9 cellular contexts compared by ENCODE assay signal in the genomic region with DNA sequence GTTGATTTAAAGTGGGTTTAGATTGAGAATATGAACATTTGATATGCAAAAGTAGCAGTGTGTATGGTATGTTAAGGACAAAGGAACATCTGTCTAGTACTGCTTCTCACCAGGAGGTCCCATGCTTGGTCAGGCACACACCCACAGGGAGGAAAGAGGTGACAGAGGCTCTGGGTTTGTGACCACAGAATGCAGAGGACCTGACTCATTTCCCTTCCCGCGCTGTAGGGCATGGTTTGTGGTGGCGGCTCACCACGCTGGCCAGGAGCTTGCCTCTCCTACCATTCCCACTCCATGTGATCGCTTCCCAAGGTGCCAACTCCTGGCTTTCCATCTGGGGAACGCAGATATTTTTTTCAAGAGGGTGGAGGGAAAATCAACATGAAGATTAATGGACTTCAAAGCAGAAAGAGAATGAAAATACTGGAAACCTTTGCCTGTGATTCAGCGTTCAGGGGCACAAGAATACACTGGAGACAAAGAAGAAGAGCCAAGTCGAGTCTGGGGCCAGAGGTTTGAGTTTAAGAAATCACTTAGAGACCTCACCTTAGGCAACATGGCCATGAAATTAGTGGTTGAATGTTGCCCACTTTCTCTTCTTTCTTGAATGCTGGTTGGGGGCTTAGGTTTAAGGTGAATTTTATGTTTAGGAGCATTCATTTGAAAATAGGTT.
A peak's percentile ranks its signal among the peaks of the same experiment; 100 is the strongest.
DNase-seq lines count a peak whose midpoint lies in the region; ATAC-seq and TF ChIP-seq lines count a peak whose summit lies in the region.
"Had no signal": no experiment of that assay in that cellular context is flagged by ENCODE, and none has a peak within 500 bp of the region (broad histone marks: within the 10 kb centered on the region; RNA-seq: fewer than 3 reads in every experiment).

No MANE protein-coding gene starts in this region.

- peaks cover 4% of the 10 kb centered on the region for H3K4me1 Mint-ChIP-seq in progenitor cell of endocrine pancreas (ENCODE audit: low read depth)

- no peak overlapping the region for H3K4me3 Mint-ChIP-seq in progenitor cell of endocrine pancreas (ENCODE audit: low read depth)
- H3K4me3 Mint-ChIP-seq: nephron had no signal

- no peak overlapping the region for H3K27ac Mint-ChIP-seq in progenitor cell of endocrine pancreas
- H3K27ac Mint-ChIP-seq: nephron had no signal

- H3K9me3 Mint-ChIP-seq in progenitor cell of endocrine pancreas (ENCODE audit: low read depth), result no peaks in the 10 kb centered on the region
- H3K9me3 Mint-ChIP-seq: nephron had no signal

- no peaks in the 10 kb centered on the region for H3K36me3 ChIP-seq in GM06990 (ENCODE audit: control insufficient read depth, insufficient read depth, low read length)

- peak; percentile 32 for DNase-seq in GM06990 (ENCODE audit: extremely low read depth, insufficient read length)
- peak; percentile 84 for DNase-seq in HK-2 (ENCODE audit: unreplicated experiment)
- DNase-seq in amniotic stem cell (lab: John Stamatoyannopoulos, UW), result peak; percentile 29
- peak; percentile 66 for DNase-seq in stimulated activated naive CD8-positive, alpha-beta T cell treated with anti-CD3 and anti-CD28 coated beads, Interleukin-15, Interleukin-2, amounts not matched to agents 100 U/mL and 50 U/mL, for 24 hours
- DNase-seq in occipital lobe (lab: John Stamatoyannopoulos, UW), result no peak
- DNase-seq in progenitor cell of endocrine pancreas (ENCODE audit: low spot score, unreplicated experiment), result no peak
- no peak for DNase-seq in putamen (ENCODE audit: low spot score)

- peak; percentile 94 for ATAC-seq in GM21447 (IDR thresholded peaks at IDR 0.05; ENCODE audit: unreplicated experiment)
- ATAC-seq in stimulated activated naive CD8-positive, alpha-beta T cell treated with anti-CD3 and anti-CD28 coated beads, Interleukin-15, Interleukin-2, amounts not matched to agents 100 U/mL and 50 U/mL, for 24 hours, result peak; percentile 89

- no peaks in the 10 kb centered on the region for H3K27me3 Mint-ChIP-seq in progenitor cell of endocrine pancreas

- no peak overlapping the region for H3K4me3 ChIP-seq in GM06990 (replicated peaks; ENCODE audit: low read depth, low read length)

- H3K36me3 Mint-ChIP-seq in progenitor cell of endocrine pancreas (ENCODE audit: insufficient read depth), result no peaks in the 10 kb centered on the region

- no peaks in the 10 kb centered on the region for H3K27me3 ChIP-seq in GM06990 (replicated peaks; ENCODE audit: control insufficient read depth, insufficient read depth, low read length)

- no peak for TF ChIP-seq CTCF in GM06990 (IDR thresholded peaks at IDR 0.05; ENCODE audit: insufficient read depth, low read length, poor library complexity, severe bottlenecking)
- no peak for TF ChIP-seq CTCF in progenitor cell of endocrine pancreas (IDR thresholded peaks at IDR 0.05; ENCODE audit: unreplicated experiment)

Comparison
In these comparisons a context has a peak if more than half of its experiments do, and no peak if none do; other contexts are left out.
1. DNase-seq: peak in GM06990 (single experiment), HK-2 (single experiment), amniotic stem cell (single experiment) and stimulated activated naive CD8-positive, alpha-beta T cell treated with anti-CD3 and anti-CD28 coated beads, Interleukin-15, Interleukin-2, amounts not matched to agents 100 U/mL and 50 U/mL, for 24 hours (single experiment); none in occipital lobe (single experiment), progenitor cell of endocrine pancreas (single experiment) and putamen (single experiment).